In the genomic region with DNA sequence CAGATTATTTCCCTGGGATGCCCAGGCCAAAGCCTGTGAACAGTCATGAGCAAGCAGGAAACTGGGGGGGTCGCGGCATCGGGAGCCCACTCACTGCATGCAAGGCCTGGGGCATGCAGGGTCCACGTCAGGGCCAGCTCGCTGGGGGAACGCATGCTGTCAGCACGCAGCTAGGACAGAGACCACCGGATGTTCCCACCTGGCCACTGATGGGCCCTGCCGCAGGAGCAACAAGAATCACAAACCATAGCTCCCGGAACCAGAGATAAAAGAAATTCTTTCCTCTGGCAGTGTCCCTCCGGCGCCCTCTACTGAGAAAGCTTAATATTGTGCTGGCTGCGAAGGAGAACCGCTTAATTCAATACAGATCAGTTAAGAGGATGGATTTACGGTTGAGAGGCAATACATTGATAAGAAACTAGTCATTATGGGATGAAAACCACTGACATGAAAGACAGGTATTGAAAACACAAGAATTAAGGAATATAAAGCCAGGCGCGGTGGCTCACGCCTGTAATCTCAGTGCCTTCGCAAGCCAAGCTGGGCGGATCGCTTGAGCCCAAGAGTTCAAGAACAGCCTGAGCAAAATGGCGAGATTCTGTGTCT, we compare ENCODE assay signal across 8 cellular contexts. TPM values are rescaled to one million over a fixed set of nuclear protein-coding genes. Genes with fewer than 3 reads are reported as not detected.
DNase-seq lines count a peak whose midpoint lies in the region; ATAC-seq and TF ChIP-seq lines count a peak whose summit lies in the region.

No MANE protein-coding gene starts in this region.

- ATAC-seq in left ventricle myocardium superior, result peak; percentile 70
- ATAC-seq in HG03442 (IDR thresholded peaks at IDR 0.05; ENCODE audit: unreplicated experiment), result no peak
- ATAC-seq in GM18867 (IDR thresholded peaks at IDR 0.05; ENCODE audit: unreplicated experiment), result no peak

- TF ChIP-seq CTCF in retinal pigment epithelial cell (conservative IDR thresholded peaks at IDR 0.05; ENCODE audit: low read depth, low read length), result peak; percentile 88

- intact Hi-C loops in left ventricle myocardium superior (cut with micrococcal nuclease), result loop anchor here (5.0 kb wide), 1 partner anchor 242 kb away; no protein-coding TSS in a partner anchor

- DNase-seq in EH (ENCODE audit: low read depth), result peak; percentile 71
- peak; percentile 57 for DNase-seq in NCI-H1092 treated with DMSO at 0.1 percent for 48 hours (lab: John Stamatoyannopoulos, UW)
- DNase-seq in T-helper 2 cell, result peak in 4 of 5 experiments; percentile 27 to 63 (median 50)
- DNase-seq in amniotic epithelial cell (ENCODE audit: low read depth), result peak; percentile 51
- DNase-seq in left ventricle myocardium superior, result peak; percentile 51
- DNase-seq in retinal pigment epithelial cell (ENCODE audit: low read depth), result no peak

- no peak overlapping the region for H3K4me3 ChIP-seq in retinal pigment epithelial cell (ENCODE audit: low read length)

RNA-seq across cellular contexts. Expression of a gene that starts 32.6 kb away (rescaled TPM):
- not detected for total RNA-seq in left ventricle myocardium superior

RNA-seq across cellular contexts. Expression of a gene that starts 34.8 kb away (rescaled TPM):
- total RNA-seq in left ventricle myocardium superior, result 1.5 TPM

RNA-seq across cellular contexts. Expression of a gene that starts 40.5 kb away (rescaled TPM):
- total RNA-seq in left ventricle myocardium superior, result not detected

RNA-seq across cellular contexts. Expression of a gene that starts 59.1 kb away (rescaled TPM):
- total RNA-seq in left ventricle myocardium superior, result not detected
